Comparison of ENCODE assay signal across 8 cellular contexts in the genomic region with DNA sequence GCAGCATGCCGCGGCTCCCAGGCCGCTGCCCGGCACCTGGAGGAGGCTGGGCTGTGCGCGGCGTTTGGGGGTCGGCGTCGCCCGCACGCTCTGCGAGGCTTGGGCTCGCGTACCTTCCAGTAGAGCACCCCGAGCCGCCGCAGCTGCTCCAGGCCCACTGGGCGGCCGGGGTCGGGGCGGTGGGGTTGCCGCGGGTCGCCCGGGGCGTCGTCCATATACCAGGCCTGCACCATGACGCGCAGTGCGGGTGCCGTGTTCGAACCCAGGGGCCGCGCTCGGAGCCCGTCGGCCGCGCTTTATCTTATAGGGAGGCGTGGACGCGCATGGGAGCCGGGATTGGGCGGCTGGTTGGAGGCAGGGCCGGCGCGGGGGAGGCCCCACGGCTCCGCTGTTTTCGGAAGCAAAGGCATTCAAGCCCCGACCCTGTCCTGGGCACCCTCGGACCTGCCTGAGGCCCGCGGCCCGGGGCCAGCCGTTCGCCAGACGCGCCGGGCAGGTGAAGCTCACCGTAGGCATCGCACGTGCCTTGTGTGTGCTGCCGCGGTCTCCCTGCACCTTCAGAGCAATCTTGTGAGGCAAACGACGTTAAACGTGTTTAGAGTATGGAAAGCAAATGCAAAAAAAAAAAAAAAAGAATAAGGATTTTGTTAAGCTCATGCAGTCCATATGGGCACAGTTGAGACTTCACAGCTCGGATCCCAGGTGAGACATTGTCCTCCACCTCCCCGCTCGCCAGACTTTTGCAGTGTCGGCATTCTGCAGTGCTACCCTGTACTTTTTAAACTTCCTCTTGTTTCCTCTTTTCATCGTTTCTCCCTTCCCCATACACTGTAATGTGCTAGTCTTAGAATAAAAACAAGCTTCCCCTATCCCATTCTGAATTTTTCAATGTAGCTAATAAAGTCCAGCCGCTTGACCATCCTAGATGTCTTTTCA. TPM values are rescaled to one million over a fixed set of nuclear protein-coding genes. Genes with fewer than 3 reads are reported as not detected.
DNase-seq lines count a peak whose midpoint lies in the region; ATAC-seq and TF ChIP-seq lines count a peak whose summit lies in the region.

A gene with protein sequence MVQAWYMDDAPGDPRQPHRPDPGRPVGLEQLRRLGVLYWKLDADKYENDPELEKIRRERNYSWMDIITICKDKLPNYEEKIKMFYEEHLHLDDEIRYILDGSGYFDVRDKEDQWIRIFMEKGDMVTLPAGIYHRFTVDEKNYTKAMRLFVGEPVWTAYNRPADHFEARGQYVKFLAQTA (minus strand): TSS at position 277 of the 936 bp plus-strand sequence. CDS start 44 bp downstream, at position 233.

- H3K4me2 ChIP-seq in OCI-LY7 (ENCODE audit: low read length), result peak within 1 kb of the TSS; percentile 91

- CTCF ChIA-PET in Calu3 (lab: Charles Lee) (interaction anchor here (0.6 to 0.7 kb wide), 2 partner anchors 14 to 131 kb away, joined by 3 to 4 read pairs; no protein-coding TSS in a partner anchor), OCI-LY7 (lab: Charles Lee; ENCODE audit: unreplicated experiment) (interaction anchor here (0.6 to 0.8 kb wide), 5 partner anchors 24 to 147 kb away, joined by 4 to 5 read pairs (median 4); no protein-coding TSS in a partner anchor)

- POLR2A ChIA-PET in OCI-LY7 (lab: Charles Lee), result interaction anchor here (0.6 to 1.8 kb wide), 13 partner anchors 12 to 117 kb away, joined by 3 to 19 read pairs (median 4); partner anchors contain the start of gene RNASEH1

- H3K9me3 ChIP-seq in OCI-LY7 (ENCODE audit: low read length) (peaks cover 5% of the 10 kb centered on the region; the same call in 1 of the 2 replicates), muscle layer of duodenum (ENCODE audit: control insufficient read depth in 1 of 2, low read length in 2 of 2) (no peaks in the 10 kb centered on the region)

- no peaks in the 10 kb centered on the region for H3K9me3 Mint-ChIP-seq in Calu3 (ENCODE audit: low read depth, unreplicated experiment)
- peaks cover 5% of the 10 kb centered on the region for H3K9me3 Mint-ChIP-seq in activated T-cell treated with anti-CD3 and anti-CD28 coated beads, Interleukin-2, amount 50 U/mL, for 24 hours

- BruUV-seq in Calu3 (replicated peaks; lab: Mats Ljungman, UMichigan), result TSS peak; percentile 57
- no TSS peak for BruUV-seq in OCI-LY7 (replicated peaks; lab: Mats Ljungman, UMichigan)

- H3K36me3 Mint-ChIP-seq in Calu3 (ENCODE audit: insufficient read depth, unreplicated experiment), result peaks cover 23% of the 10 kb centered on the region
- peaks cover 33% of the 10 kb centered on the region for H3K36me3 Mint-ChIP-seq in activated T-cell treated with anti-CD3 and anti-CD28 coated beads, Interleukin-2, amount 50 U/mL, for 24 hours (ENCODE audit: low read depth)

- peak within 1 kb of the TSS; percentile 60 for H3K27ac ChIP-seq in OCI-LY7 (ENCODE audit: low read depth, low read length, poor library complexity, severe bottlenecking)
- H3K27ac ChIP-seq in muscle layer of duodenum (ENCODE audit: low read length), result peak within 1 kb of the TSS; percentile 72

- peak within 1 kb of the TSS; percentile 81 for H3K4me3 ChIP-seq in OCI-LY7 (ENCODE audit: low read depth, low read length, poor library complexity, severe bottlenecking)
- peak within 1 kb of the TSS; percentile 88 to 91 for H3K4me3 ChIP-seq in muscle layer of duodenum (ENCODE audit: low read depth in 1 of 2, low read length in 2 of 2)

- TF ChIP-seq CTCF in Calu3 (IDR thresholded peaks at IDR 0.05; ENCODE audit: unreplicated experiment) (no peak), OCI-LY7 (conservative IDR thresholded peaks at IDR 0.05; ENCODE audit: low read length) (no peak)

- H3K27ac Mint-ChIP-seq in Calu3 (ENCODE audit: unreplicated experiment), result peak within 1 kb of the TSS; percentile 82
- H3K27ac Mint-ChIP-seq in activated T-cell treated with anti-CD3 and anti-CD28 coated beads, Interleukin-2, amount 50 U/mL, for 24 hours, result peak within 1 kb of the TSS; percentile 94

- H4K20me1 ChIP-seq in OCI-LY7 (ENCODE audit: insufficient read depth, low read length), result no peaks in the 10 kb centered on the region

- peaks cover 24% of the 10 kb centered on the region for H3K36me3 ChIP-seq in OCI-LY7 (ENCODE audit: insufficient read depth, low read length)
- peaks cover 0 to 5% of the 10 kb centered on the region in 2 donors for H3K36me3 ChIP-seq in muscle layer of duodenum (ENCODE audit: control insufficient read depth in 1 of 2, insufficient read depth in 2 of 2, low read length in 2 of 2)

- peak within 1 kb of the TSS; percentile 60 for H2AFZ ChIP-seq in OCI-LY7 (ENCODE audit: low read length)

- ATAC-seq in GM19468 (IDR thresholded peaks at IDR 0.05; ENCODE audit: extremely low read depth, unreplicated experiment), result peak; percentile 27
- ATAC-seq in esophagus mucosa, result peak; percentile 84

- H3K79me2 ChIP-seq in OCI-LY7 (ENCODE audit: insufficient read depth, low read depth, low read length), result peaks cover 14% of the 10 kb centered on the region; the same call in 1 of the 2 replicates

- H3K9me2 ChIP-seq in OCI-LY7 (ENCODE audit: insufficient read depth, low read length), result no peaks in the 10 kb centered on the region

- intact Hi-C loops in Calu3 (cut with micrococcal nuclease; ENCODE audit: unreplicated experiment) (no loop called here), OCI-LY7 (cut with micrococcal nuclease; ENCODE audit: unreplicated experiment) (loop anchor here (1.0 to 5.0 kb wide), 4 partner anchors 39 to 142 kb away; partner anchors contain the start of genes EIPR1, RNASEH1, RPS7 and TRAPPC12)

- peaks cover 19% of the 10 kb centered on the region for H3K4me1 ChIP-seq in OCI-LY7 (ENCODE audit: insufficient read depth, low read length, poor library complexity, severe bottlenecking)
- H3K4me1 ChIP-seq in muscle layer of duodenum (ENCODE audit: control insufficient read depth in 1 of 2, insufficient read depth in 2 of 2, low read length in 2 of 2), result peaks cover 18 to 38% of the 10 kb centered on the region in 2 donors

- no peaks in the 10 kb centered on the region for H3K27me3 Mint-ChIP-seq in Calu3 (ENCODE audit: unreplicated experiment)
- H3K27me3 Mint-ChIP-seq in activated T-cell treated with anti-CD3 and anti-CD28 coated beads, Interleukin-2, amount 50 U/mL, for 24 hours, result no peaks in the 10 kb centered on the region

- H3K4me3 Mint-ChIP-seq in Calu3 (ENCODE audit: low read depth, unreplicated experiment), result peak within 1 kb of the TSS; percentile 77
- peak within 1 kb of the TSS; percentile 89 for H3K4me3 Mint-ChIP-seq in activated T-cell treated with anti-CD3 and anti-CD28 coated beads, Interleukin-2, amount 50 U/mL, for 24 hours

- no peaks in the 10 kb centered on the region for H3K27me3 ChIP-seq in muscle layer of duodenum (ENCODE audit: low read depth, low read length)

- DNase-seq in Calu3, result peak; percentile 82
- peak; percentile 70 for DNase-seq in HPDE6-E6E7 (ENCODE audit: extremely low spot score)
- DNase-seq in OCI-LY7 (ENCODE audit: low spot score), result peak; percentile 77
- peak; percentile 87 for DNase-seq in activated T-cell treated with anti-CD3 and anti-CD28 coated beads, Interleukin-2, amount 50 U/mL, for 24 hours
- DNase-seq in stimulated activated CD8-positive, alpha-beta memory T cell treated with anti-CD3 and anti-CD28 coated beads, Interleukin-7, amount 100 ng/mL, for 48 hours (ENCODE audit: extremely low read depth in 1 of 2, low read depth in 1 of 2), result peak; percentile 63 to 72

- peaks cover 50% of the 10 kb centered on the region for H3K4me1 Mint-ChIP-seq in Calu3 (ENCODE audit: low read depth, unreplicated experiment)
- H3K4me1 Mint-ChIP-seq in activated T-cell treated with anti-CD3 and anti-CD28 coated beads, Interleukin-2, amount 50 U/mL, for 24 hours (ENCODE audit: low read depth), result peaks cover 32% of the 10 kb centered on the region

RNA-seq across cellular contexts. Expression of the gene that starts here (rescaled TPM):
- total RNA-seq in Calu3 (2022) (30.1 and 32.6 TPM in 2 replicates), OCI-LY7 (2022) (22.1 and 26.2 TPM in 2 replicates), esophagus mucosa (40.8 TPM)
- total RNA-seq in OCI-LY7 (2014; rRNA removed; shearing (Covaris generic)), result 19.2 and 20.0 TPM in 2 replicates

Comparison
In these comparisons a context has a peak if more than half of its experiments do, and no peak if none do; other contexts are left out.
1. Peak in every context shown above with its lines: DNase-seq, ATAC-seq, H3K4me3 ChIP-seq and H3K27ac ChIP-seq.